8 cellular contexts compared by ENCODE assay signal in the genomic region with DNA sequence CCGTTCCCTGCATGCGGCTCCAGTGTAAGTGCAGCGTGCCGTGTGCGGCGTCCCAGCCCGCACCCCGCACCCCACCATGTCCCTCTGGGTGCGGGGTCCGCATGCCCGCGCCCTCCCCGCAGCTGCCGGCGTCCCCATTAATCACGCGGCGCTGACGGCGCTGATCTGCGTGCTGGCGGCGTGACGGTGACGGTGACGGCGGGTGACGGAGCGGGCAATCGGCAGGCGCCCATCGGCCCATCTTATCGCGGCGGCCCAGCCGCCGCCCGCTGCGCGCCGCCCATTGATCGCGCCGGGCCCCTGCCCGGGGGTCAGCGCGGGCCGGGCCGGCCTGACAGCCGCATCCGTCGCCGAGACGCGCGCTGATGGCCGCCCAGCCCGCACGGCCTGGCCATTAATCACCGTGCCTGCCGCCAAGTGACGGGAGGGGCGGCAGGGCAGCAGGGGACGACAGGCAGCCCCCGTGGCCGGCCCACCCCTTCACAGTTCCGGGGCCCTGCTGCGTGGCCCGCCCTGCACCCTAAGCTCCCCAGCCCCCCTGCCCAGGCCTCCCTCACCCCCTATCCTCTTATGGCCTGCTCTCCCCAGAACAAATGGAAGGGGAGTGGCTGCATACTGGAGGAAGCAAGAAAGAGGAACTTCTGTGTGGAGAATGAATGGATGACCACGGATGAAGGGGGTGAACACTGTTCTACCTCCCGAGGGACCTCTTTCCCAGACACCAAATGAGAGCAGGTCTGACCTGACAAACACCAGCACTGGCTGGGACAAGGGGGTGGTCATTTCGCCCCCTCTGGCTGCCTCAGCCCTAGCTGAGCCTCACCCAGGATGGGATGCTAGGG. TPM values are rescaled to one million over a fixed set of nuclear protein-coding genes. Genes with fewer than 3 reads are reported as not detected.
DNase-seq lines count a peak whose midpoint lies in the region; ATAC-seq, FAIRE-seq and TF ChIP-seq lines count a peak whose summit lies in the region.

No MANE protein-coding gene starts in this region.

- peak overlapping the region; percentile 73 for H3K4me3 ChIP-seq in iPS-18a (ENCODE audit: low read length)
- H3K4me3 ChIP-seq in skin epidermis, result peak overlapping the region; percentile 22 to 48 (median 45)
- H3K4me3 ChIP-seq in kidney (ENCODE audit: low read length in 2 of 2), result peak overlapping the region in 1 of 2 donors; percentile 63

- H3K27me3 ChIP-seq in iPS-18a (ENCODE audit: control insufficient read depth, insufficient read depth, low read length), result peaks cover 26% of the 10 kb centered on the region

- H3K36me3 ChIP-seq in iPS-18a (ENCODE audit: control insufficient read depth, low read depth, low read length), result peaks cover 45% of the 10 kb centered on the region
- H3K36me3 ChIP-seq in kidney (ENCODE audit: control insufficient read depth in 1 of 2, insufficient read depth in 2 of 2, low read length in 2 of 2), result peaks cover 3 to 4% of the 10 kb centered on the region in 2 donors

- TF ChIP-seq CTCF in kidney (IDR thresholded peaks at IDR 0.05; ENCODE audit: borderline replicate concordance, extremely low read depth, insufficient read depth), result no peak

- FAIRE-seq in kidney (lab: Jason Lieb, UNC), result no peak

- H3K27ac ChIP-seq in angular gyrus (ENCODE audit: low read depth, low read length) (peak overlapping the region; percentile 70), iPS-18a (ENCODE audit: low read length) (no peak overlapping the region), skin epidermis (peak overlapping the region in 13 of 21 experiments; percentile 6 to 81 (median 55)), kidney (ENCODE audit: low read depth in 2 of 2, low read length in 2 of 2) (no peak overlapping the region)

- ATAC-seq in GM18517 (IDR thresholded peaks at IDR 0.05; ENCODE audit: unreplicated experiment), result no peak
- ATAC-seq in HG02938 (IDR thresholded peaks at IDR 0.05; ENCODE audit: unreplicated experiment), result no peak

- intact Hi-C loops in kidney (cut with DNase I), result no loop called here

- H3K4me1 ChIP-seq in iPS-18a (ENCODE audit: control insufficient read depth, low read depth, low read length), result peaks cover 9% of the 10 kb centered on the region
- H3K4me1 ChIP-seq in kidney (ENCODE audit: control insufficient read depth in 1 of 2, insufficient read depth in 1 of 2, low read depth in 1 of 2, low read length in 2 of 2), result peaks cover 20 to 21% of the 10 kb centered on the region in 2 donors

- H3K9me3 ChIP-seq in iPS-18a (ENCODE audit: control insufficient read depth, low read depth, low read length) (no peaks in the 10 kb centered on the region), kidney (ENCODE audit: control insufficient read depth in 1 of 2, low read length in 2 of 2) (no peaks in the 10 kb centered on the region)

- DNase-seq in activated T-cell treated with anti-CD3 and anti-CD28 coated beads, Interleukin-2, amount 50 U/mL, for 1 hour, result peak; percentile 54
- DNase-seq in activated T-cell treated with anti-CD3 and anti-CD28 coated beads for 4 hours (no peak), kidney (no peak)

- H3K9ac ChIP-seq in iPS-18a (ENCODE audit: low read length), result no peak overlapping the region
- H3K9ac ChIP-seq in kidney (ENCODE audit: low read length in 2 of 2), result no peak overlapping the region

RNA-seq across cellular contexts. Expression of a gene that starts 24.8 kb away (rescaled TPM):
- 177 TPM for total RNA-seq in kidney
- 119 TPM for polyA plus RNA-seq in kidney (ENCODE audit: insufficient read depth, low read depth, low replicate concordance)

RNA-seq across cellular contexts. Expression of a gene that starts 46.6 kb away (rescaled TPM):
- total RNA-seq in kidney, result 32.7 TPM
- polyA plus RNA-seq in kidney (ENCODE audit: insufficient read depth, low read depth, low replicate concordance), result 41.9 TPM

Comparison
In these comparisons a context has a peak if more than half of its experiments do, and no peak if none do; other contexts are left out.
1. H3K27ac ChIP-seq: peak in angular gyrus (single experiment) and skin epidermis (13 of 21); none in iPS-18a (single experiment) and kidney (0 of 2).